ENCODE assay signal across 8 cellular contexts in the genomic region with DNA sequence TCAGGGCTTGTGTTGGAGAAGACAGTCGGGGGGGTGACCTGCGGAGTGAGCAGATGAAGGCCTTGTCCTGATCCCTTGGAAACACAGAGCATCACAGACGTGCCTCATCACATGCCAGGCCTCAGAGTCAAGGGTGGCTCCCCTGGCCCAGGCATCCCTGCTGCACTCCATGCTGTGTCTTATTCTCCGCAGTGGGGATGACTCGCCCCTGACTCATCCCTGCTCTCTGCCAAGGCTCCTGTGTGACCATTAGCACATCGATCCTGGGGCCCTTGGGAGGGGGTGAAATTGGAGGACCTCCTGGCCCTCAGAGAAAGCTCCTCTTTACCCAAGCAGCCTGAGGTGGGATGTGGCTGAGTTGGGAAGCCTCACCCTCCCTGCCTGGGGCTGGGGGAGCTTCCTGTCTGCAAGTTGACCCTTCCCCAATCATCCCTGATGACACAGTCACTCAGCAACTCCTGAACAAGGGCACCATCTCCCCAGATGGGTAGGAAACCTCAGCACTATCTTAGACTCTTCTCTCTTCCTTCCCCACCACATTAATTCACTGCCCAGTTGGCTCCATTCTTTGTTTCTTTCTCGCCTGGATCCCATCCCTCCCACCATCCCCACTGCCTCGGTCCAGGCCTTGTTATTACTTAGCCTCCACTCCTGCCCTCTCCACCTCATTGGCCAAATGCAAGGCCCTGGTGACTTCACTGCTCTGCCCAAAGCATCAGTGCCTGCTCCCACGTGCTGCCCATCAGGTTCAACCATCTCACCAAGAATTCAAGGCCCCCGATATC.
DNase-seq lines count a peak whose midpoint lies in the region; FAIRE-seq and TF ChIP-seq lines count a peak whose summit lies in the region.

No MANE protein-coding gene starts in this region.

- H3K27me3 Mint-ChIP-seq in activated CD4-positive, alpha-beta memory T cell treated with anti-CD3 and anti-CD28 coated beads for 36 hours, result peaks cover 2% of the 10 kb centered on the region
- H3K27me3 Mint-ChIP-seq in activated CD4-positive, alpha-beta memory T cell treated with anti-CD3 and anti-CD28 coated beads, Interleukin-2, amount 10 ng/mL, durations not matched to agents 7 days and 5 days, result peaks cover 24% of the 10 kb centered on the region

- TF ChIP-seq CTCF in PC-9 (conservative IDR thresholded peaks at IDR 0.05), result no peak
- TF ChIP-seq CTCF in endothelial cell of umbilical vein (IDR thresholded peaks at IDR 0.05; ENCODE audit: extremely low read depth in 1 of 2, insufficient read depth in 1 of 2, low read depth in 1 of 2, low read length in 2 of 2), result no peak
- no peak for TF ChIP-seq CTCF in vagina (IDR thresholded peaks at IDR 0.05)

- no peak overlapping the region for H2AFZ ChIP-seq in PC-9
- no peak overlapping the region for H2AFZ ChIP-seq in endothelial cell of umbilical vein (ENCODE audit: low read depth, low read length)

- CTCF ChIA-PET in activated CD4-positive, alpha-beta memory T cell treated with anti-CD3 and anti-CD28 coated beads for 36 hours (lab: Charles Lee), result interaction anchor here (0.9 kb wide), 1 partner anchor 198 kb away, joined by 3 read pairs; no protein-coding TSS in a partner anchor
- CTCF ChIA-PET in activated CD4-positive, alpha-beta memory T cell treated with anti-CD3 and anti-CD28 coated beads, Interleukin-2, amount 10 ng/mL, durations not matched to agents 7 days and 5 days (lab: Charles Lee), result no interaction called here
- CTCF ChIA-PET in PC-9 (lab: Charles Lee) (no interaction called here), endothelial cell of umbilical vein (lab: Charles Lee) (no interaction called here)

- no peaks in the 10 kb centered on the region for H3K27me3 ChIP-seq in PC-9 (ENCODE audit: insufficient read depth, low read depth)
- no peaks in the 10 kb centered on the region for H3K27me3 ChIP-seq in endothelial cell of umbilical vein (ENCODE audit: control insufficient read depth in 2 of 2, insufficient read depth in 2 of 2, low read length in 2 of 2)
- no peaks in the 10 kb centered on the region for H3K27me3 ChIP-seq in vagina

- H3K4me3 Mint-ChIP-seq in activated CD4-positive, alpha-beta memory T cell treated with anti-CD3 and anti-CD28 coated beads for 36 hours, result no peak overlapping the region
- H3K4me3 Mint-ChIP-seq in activated CD4-positive, alpha-beta memory T cell treated with anti-CD3 and anti-CD28 coated beads, Interleukin-2, amount 10 ng/mL, durations not matched to agents 7 days and 5 days, result no peak overlapping the region

- DNase-seq in activated CD4-positive, alpha-beta memory T cell treated with anti-CD3 and anti-CD28 coated beads for 36 hours, result peak; percentile 38
- DNase-seq in activated CD4-positive, alpha-beta memory T cell treated with anti-CD3 and anti-CD28 coated beads, Interleukin-2, amount 10 ng/mL, durations not matched to agents 7 days and 5 days, result no peak
- DNase-seq in PC-9, result peak; percentile 33 to 57
- DNase-seq in endothelial cell of umbilical vein (ENCODE audit: low read depth, low spot score), result peak; percentile 47
- DNase-seq in renal cortical epithelial cell (ENCODE audit: low read depth), result peak; percentile 81
- no peak for DNase-seq in occipital lobe (lab: John Stamatoyannopoulos, UW)
- no peak for DNase-seq in HUDEP-2 (lab: John Stamatoyannopoulos, UW; ENCODE audit: unreplicated experiment in 76 of 76)
- DNase-seq in vagina (ENCODE audit: extremely low spot score in 2 of 2), result no peak

- TF ChIP-seq POLR2A in endothelial cell of umbilical vein (IDR thresholded peaks at IDR 0.05; ENCODE audit: low read depth, low read length), result no peak
- TF ChIP-seq POLR2A in vagina (IDR thresholded peaks at IDR 0.05), result no peak

- H3K27ac ChIP-seq in PC-9, result no peak overlapping the region
- H3K27ac ChIP-seq in endothelial cell of umbilical vein (ENCODE audit: insufficient read depth, low read depth, low read length), result no peak overlapping the region
- H3K27ac ChIP-seq in vagina, result no peak overlapping the region

- peak; percentile 70 for FAIRE-seq in endothelial cell of umbilical vein (lab: Jason Lieb, UNC)

- no peaks in the 10 kb centered on the region for H3K9me2 ChIP-seq in PC-9 (ENCODE audit: insufficient read depth)

- no peaks in the 10 kb centered on the region for H3K4me1 Mint-ChIP-seq in activated CD4-positive, alpha-beta memory T cell treated with anti-CD3 and anti-CD28 coated beads for 36 hours (ENCODE audit: low read depth)
- H3K4me1 Mint-ChIP-seq in activated CD4-positive, alpha-beta memory T cell treated with anti-CD3 and anti-CD28 coated beads, Interleukin-2, amount 10 ng/mL, durations not matched to agents 7 days and 5 days, result peaks cover 2% of the 10 kb centered on the region

- H3K79me2 ChIP-seq in PC-9 (ENCODE audit: low read depth) (no peaks in the 10 kb centered on the region), endothelial cell of umbilical vein (ENCODE audit: control insufficient read depth, insufficient read depth, low read length) (no peaks in the 10 kb centered on the region)

- H3K4me3 ChIP-seq in PC-9 (no peak overlapping the region), endothelial cell of umbilical vein (replicated peaks in 1 of 3; ENCODE audit: insufficient read depth in 1 of 3, low read depth in 1 of 3, low read length in 3 of 3) (no peak overlapping the region), vagina (no peak overlapping the region)

- H3F3A ChIP-seq in PC-9 (ENCODE audit: insufficient read depth, low read depth), result no peaks in the 10 kb centered on the region

- no peak overlapping the region for H3K9ac ChIP-seq in endothelial cell of umbilical vein (replicated peaks; ENCODE audit: extremely low read depth, insufficient read depth, low read length)

- BruUV-seq in PC-9 (replicated peaks; lab: Mats Ljungman, UMichigan) (no TSS peak), endothelial cell of umbilical vein (replicated peaks; lab: Mats Ljungman, UMichigan) (no TSS peak)

- no peaks in the 10 kb centered on the region for H3K36me3 ChIP-seq in PC-9 (ENCODE audit: low read depth)
- no peaks in the 10 kb centered on the region for H3K36me3 ChIP-seq in endothelial cell of umbilical vein (ENCODE audit: control insufficient read depth in 2 of 2, extremely low read depth in 1 of 2, insufficient read depth in 2 of 2, low read length in 2 of 2)
- H3K36me3 ChIP-seq in vagina, result no peaks in the 10 kb centered on the region

- H4K20me1 ChIP-seq in PC-9 (ENCODE audit: insufficient read depth), result no peaks in the 10 kb centered on the region
- H4K20me1 ChIP-seq in endothelial cell of umbilical vein (replicated peaks; ENCODE audit: control insufficient read depth, extremely low read depth, insufficient read depth, low read length), result no peaks in the 10 kb centered on the region

- H3K9me3 Mint-ChIP-seq in activated CD4-positive, alpha-beta memory T cell treated with anti-CD3 and anti-CD28 coated beads for 36 hours, result no peaks in the 10 kb centered on the region
- no peaks in the 10 kb centered on the region for H3K9me3 Mint-ChIP-seq in activated CD4-positive, alpha-beta memory T cell treated with anti-CD3 and anti-CD28 coated beads, Interleukin-2, amount 10 ng/mL, durations not matched to agents 7 days and 5 days

- no peak overlapping the region for H3K27ac Mint-ChIP-seq in activated CD4-positive, alpha-beta memory T cell treated with anti-CD3 and anti-CD28 coated beads for 36 hours
- no peak overlapping the region for H3K27ac Mint-ChIP-seq in activated CD4-positive, alpha-beta memory T cell treated with anti-CD3 and anti-CD28 coated beads, Interleukin-2, amount 10 ng/mL, durations not matched to agents 7 days and 5 days

- dilution Hi-C loops in endothelial cell of umbilical vein (cut with MboI; ENCODE audit: extremely low pct_ligation_motif_present, low sequenced_read_pairs), result no loop called here

- H3K9me1 ChIP-seq in endothelial cell of umbilical vein (replicated peaks; ENCODE audit: control insufficient read depth, extremely low read depth, insufficient read depth, low read length), result no peaks in the 10 kb centered on the region

- no peaks in the 10 kb centered on the region for H3K9me3 ChIP-seq in PC-9 (ENCODE audit: insufficient read depth, low read depth)
- H3K9me3 ChIP-seq in endothelial cell of umbilical vein (replicated peaks; ENCODE audit: control insufficient read depth, insufficient read depth, low read length), result no peaks in the 10 kb centered on the region
- no peaks in the 10 kb centered on the region for H3K9me3 ChIP-seq in vagina

- POLR2A ChIA-PET in activated CD4-positive, alpha-beta memory T cell treated with anti-CD3 and anti-CD28 coated beads for 36 hours (lab: Charles Lee), result no interaction called here
- POLR2A ChIA-PET in activated CD4-positive, alpha-beta memory T cell treated with anti-CD3 and anti-CD28 coated beads, Interleukin-2, amount 10 ng/mL, durations not matched to agents 7 days and 5 days (lab: Charles Lee), result no interaction called here
- POLR2A ChIA-PET in PC-9 (lab: Charles Lee; ENCODE audit: unreplicated experiment) (no interaction called here), endothelial cell of umbilical vein (lab: Charles Lee) (no interaction called here)

- H3K36me3 Mint-ChIP-seq in activated CD4-positive, alpha-beta memory T cell treated with anti-CD3 and anti-CD28 coated beads for 36 hours, result no peaks in the 10 kb centered on the region
- H3K36me3 Mint-ChIP-seq in activated CD4-positive, alpha-beta memory T cell treated with anti-CD3 and anti-CD28 coated beads, Interleukin-2, amount 10 ng/mL, durations not matched to agents 7 days and 5 days (ENCODE audit: low read depth), result no peaks in the 10 kb centered on the region

- intact Hi-C loops in activated CD4-positive, alpha-beta memory T cell treated with anti-CD3 and anti-CD28 coated beads for 36 hours (cut with micrococcal nuclease), result no loop called here
- intact Hi-C loops in PC-9 (cut with micrococcal nuclease; ENCODE audit: unreplicated experiment) (no loop called here), endothelial cell of umbilical vein (cut with micrococcal nuclease) (no loop called here), vagina (cut with DNase I) (no loop called here)

- H3K4me2 ChIP-seq in PC-9 (no peak overlapping the region), endothelial cell of umbilical vein (ENCODE audit: insufficient read depth, low read length) (no peak overlapping the region)

- H3K4me1 ChIP-seq in PC-9 (replicated peaks; ENCODE audit: insufficient read depth) (0 out of 2 replicates have a peak, but pooled peaks cover 4% of the 10 kb centered on the region), endothelial cell of umbilical vein (ENCODE audit: control insufficient read depth, extremely low read depth, insufficient read depth, low read length) (peaks cover 2% of the 10 kb centered on the region), vagina (no peaks in the 10 kb centered on the region)

TF ChIP-seq in endothelial cell of umbilical vein, 7 proteins besides CTCF, POLR2A, EP300 and RAD21 (continues in another document):
- TF ChIP-seq GATA2 (IDR thresholded peaks at IDR 0.05; ENCODE audit: insufficient read depth, insufficient read length, low read depth, low read length) (no peak), FOS (IDR thresholded peaks at IDR 0.05; ENCODE audit: borderline replicate concordance, insufficient read depth, low read length) (peak; percentile 86), EZH2 (IDR thresholded peaks at IDR 0.05; ENCODE audit: borderline replicate concordance, low read depth, low read length, severe bottlenecking) (no peak), POLR2AphosphoS5 (IDR thresholded peaks at IDR 0.05; ENCODE audit: insufficient read depth, low read depth, low read length) (no peak)

Comparison
In these comparisons a context has a peak if more than half of its experiments do, and no peak if none do; other contexts are left out.
1. DNase-seq: peak in activated CD4-positive, alpha-beta memory T cell treated with anti-CD3 and anti-CD28 coated beads for 36 hours (single experiment), PC-9 (2 of 2), endothelial cell of umbilical vein (single experiment) and renal cortical epithelial cell (single experiment); none in activated CD4-positive, alpha-beta memory T cell treated with anti-CD3 and anti-CD28 coated beads, Interleukin-2, amount 10 ng/mL, durations not matched to agents 7 days and 5 days (single experiment), occipital lobe (single experiment), HUDEP-2 (0 of 76) and vagina (0 of 2).